ENCODE assay signal across 17 cellular contexts in the genomic region with DNA sequence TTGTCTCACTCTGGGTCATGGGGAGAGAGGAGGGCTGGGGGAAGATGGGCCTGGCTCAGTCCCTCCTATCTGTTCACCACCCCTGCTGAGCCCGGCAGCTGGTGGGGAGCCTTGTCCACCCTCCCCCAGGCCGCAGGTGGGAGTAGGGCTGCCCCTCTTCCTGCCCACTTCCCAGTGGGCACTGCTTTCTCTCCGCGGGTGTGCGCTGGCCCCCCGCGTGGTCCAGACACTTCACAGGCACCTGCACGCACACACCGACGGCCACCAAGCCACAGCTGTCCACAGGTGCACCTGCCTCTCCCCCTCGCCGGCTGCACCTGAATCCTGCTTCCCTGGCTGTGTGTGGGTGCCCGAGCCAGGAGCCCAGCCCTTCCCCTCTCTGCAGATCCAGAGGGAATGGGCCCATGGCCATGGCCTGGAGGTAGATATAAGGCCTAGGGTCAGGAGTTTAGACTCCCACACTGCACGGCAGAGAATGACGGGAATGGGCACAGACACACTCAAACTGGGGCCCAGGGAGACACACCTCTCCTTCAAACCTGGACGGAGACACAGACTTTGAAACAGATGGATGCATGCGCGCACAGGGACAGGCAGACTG. TPM values are rescaled to one million over a fixed set of nuclear protein-coding genes. Genes with fewer than 3 reads are reported as not detected.
DNase-seq lines count a peak whose midpoint lies in the region; ATAC-seq, FAIRE-seq and TF ChIP-seq lines count a peak whose summit lies in the region.
"Had no signal": no experiment of that assay in that cellular context is flagged by ENCODE, and none has a peak within 500 bp of the region (broad histone marks: within the 10 kb centered on the region; RNA-seq: fewer than 3 reads in every experiment).

No MANE protein-coding gene starts in this region.

- no peak overlapping the region for H3K4me3 Mint-ChIP-seq in neural progenitor cell
- H3K4me3 Mint-ChIP-seq in activated naive CD8-positive, alpha-beta T cell treated with anti-CD3 and anti-CD28 coated beads for 36 hours = no peak overlapping the region
- H3K4me3 Mint-ChIP-seq: natural killer cell treated with Interleukin-12 subunit alpha and Interleukin-12 subunit beta and Interleukin-15 and Interleukin-18, amount 100 ng/mL, for 72 hours had no signal

- intact Hi-C loops in PC-3 (cut with micrococcal nuclease) = no loop called here
- intact Hi-C loops in kidney (cut with DNase I) = loop anchor here (10.0 kb wide), 1 partner anchor 116 kb away; a partner anchor contains a TSS

- H3K4me1 ChIP-seq in BLaER1 treated with 17β-estradiol and CSF1 and Interleukin-3, amounts not matched to agents 10 nM and 100 nM = peaks cover 51 to 92% (median 74%) of the 10 kb centered on the region in 10 experiments
- H3K4me1 ChIP-seq in PC-3 (ENCODE audit: insufficient read depth, low read length) = peaks cover 27% of the 10 kb centered on the region
- H3K4me1 ChIP-seq in neural progenitor cell = peaks cover 6% of the 10 kb centered on the region
- H3K4me1 ChIP-seq in kidney (ENCODE audit: control insufficient read depth in 1 of 2, insufficient read depth in 1 of 2, low read depth in 1 of 2, low read length in 2 of 2) = peaks cover 0 to 34% of the 10 kb centered on the region in 2 donors

- H4K20me1 ChIP-seq in BLaER1 treated with 17β-estradiol and CSF1 and Interleukin-3, amounts not matched to agents 10 nM and 100 nM = peaks cover 0 to 24% (median 14%) of the 10 kb centered on the region in 11 experiments; a peak in 15 of 22 replicates
- H4K20me1 ChIP-seq in PC-3 (ENCODE audit: low read length) = no peaks in the 10 kb centered on the region
- H4K20me1 ChIP-seq in neural progenitor cell (ENCODE audit: low read depth) = peaks cover 5% of the 10 kb centered on the region

- H3K36me3 Mint-ChIP-seq in neural progenitor cell = no peaks in the 10 kb centered on the region
- no peaks in the 10 kb centered on the region for H3K36me3 Mint-ChIP-seq in activated naive CD8-positive, alpha-beta T cell treated with anti-CD3 and anti-CD28 coated beads for 36 hours
- H3K36me3 Mint-ChIP-seq: natural killer cell treated with Interleukin-12 subunit alpha and Interleukin-12 subunit beta and Interleukin-15 and Interleukin-18, amount 100 ng/mL, for 72 hours had no signal

- no peak overlapping the region for H3K27ac ChIP-seq in BLaER1 treated with 17β-estradiol and CSF1 and Interleukin-3, amounts not matched to agents 10 nM and 100 nM
- H3K27ac ChIP-seq in PC-3 (ENCODE audit: low read length) (no peak overlapping the region), neural progenitor cell (no peak overlapping the region), kidney (ENCODE audit: low read depth in 2 of 2, low read length in 2 of 2) (no peak overlapping the region)
- H3K27ac ChIP-seq: SK-N-MC had no signal

- no peak overlapping the region for H3K4me3 ChIP-seq in BLaER1 treated with 17β-estradiol and CSF1 and Interleukin-3, amounts not matched to agents 10 nM and 100 nM
- H3K4me3 ChIP-seq in PC-3 (ENCODE audit: low read length) = peak overlapping the region; percentile 87
- H3K4me3 ChIP-seq in neural progenitor cell = no peak overlapping the region
- H3K4me3 ChIP-seq in kidney (ENCODE audit: low read length in 2 of 2) = peak overlapping the region in 1 of 2 donors; percentile 82

- H3K27me3 ChIP-seq in BLaER1 treated with 17β-estradiol and CSF1 and Interleukin-3, amounts not matched to agents 10 nM and 100 nM = peaks cover 15 to 42% (median 37%) of the 10 kb centered on the region in 11 experiments; a peak in 20 of 22 replicates
- H3K27me3 ChIP-seq in PC-3 (ENCODE audit: low read length) (no peaks in the 10 kb centered on the region), neural progenitor cell (peaks cover 51% of the 10 kb centered on the region)
- H3K27me3 ChIP-seq: adrenal gland had no signal

- ATAC-seq in PC-3 = no peak
- ATAC-seq: natural killer cell treated with Interleukin-12 subunit alpha and Interleukin-12 subunit beta and Interleukin-15 and Interleukin-18, amount 100 ng/mL, for 72 hours had no signal

- H3K9ac ChIP-seq in BLaER1 treated with 17β-estradiol and CSF1 and Interleukin-3, amounts not matched to agents 10 nM and 100 nM = peak overlapping the region in 2 of 11 experiments; percentile 20 to 76; a peak in 1 of 22 replicates
- H3K9ac ChIP-seq in PC-3 (ENCODE audit: low read length) (no peak overlapping the region), neural progenitor cell (no peak overlapping the region), kidney (ENCODE audit: low read length in 2 of 2) (no peak overlapping the region)

- DNase-seq in PC-3 = no peak
- no peak for DNase-seq in neural progenitor cell (ENCODE audit: low spot score)
- no peak for DNase-seq in activated naive CD8-positive, alpha-beta T cell treated with anti-CD3 and anti-CD28 coated beads for 36 hours
- no peak for DNase-seq in central memory CD4-positive, alpha-beta T cell
- no peak for DNase-seq in kidney
- DNase-seq: activated B cell treated with CpG ODN at 0.5 μM for 24 hours; dermis blood vessel endothelial cell; H9; MV-4-11; NCI-H82; stimulated activated CD4-positive, alpha-beta T cell treated with anti-CD3 and anti-CD28 coated beads, Interleukin-15, amount 100 ng/mL, for 24 hours; stimulated activated CD8-positive, alpha-beta memory T cell treated with anti-CD3 and anti-CD28 coated beads, Interleukin-4, amount 100 ng/mL, for 48 hours had no signal

- H3K4me2 ChIP-seq in BLaER1 treated with 17β-estradiol and CSF1 and Interleukin-3, amounts not matched to agents 10 nM and 100 nM = peak overlapping the region in 10 of 11 experiments; percentile 96 to 98 (median 96); a peak in 16 of 22 replicates
- peak overlapping the region; percentile 99 for H3K4me2 ChIP-seq in PC-3 (ENCODE audit: low read length)
- no peak overlapping the region for H3K4me2 ChIP-seq in neural progenitor cell

- H3F3A ChIP-seq in PC-3 (ENCODE audit: low read length, unreplicated experiment) = no peaks in the 10 kb centered on the region
- peaks cover 13% of the 10 kb centered on the region for H3F3A ChIP-seq in neural progenitor cell (ENCODE audit: low read depth)

- TF ChIP-seq CTCF in PC-3 (conservative IDR thresholded peaks at IDR 0.05; ENCODE audit: low read depth, low read length) = no peak
- no peak for TF ChIP-seq CTCF in neural progenitor cell (IDR thresholded peaks at IDR 0.05)
- no peak for TF ChIP-seq CTCF in kidney (IDR thresholded peaks at IDR 0.05; ENCODE audit: borderline replicate concordance, extremely low read depth, insufficient read depth)

- H3K9me2 ChIP-seq in PC-3 (replicated peaks; ENCODE audit: low read length) = no peaks in the 10 kb centered on the region

- no peak for FAIRE-seq in kidney (lab: Jason Lieb, UNC)

- no peaks in the 10 kb centered on the region for H3K9me3 ChIP-seq in BLaER1 treated with 17β-estradiol and CSF1 and Interleukin-3, amounts not matched to agents 10 nM and 100 nM (replicated peaks in 1 of 11)
- no peaks in the 10 kb centered on the region for H3K9me3 ChIP-seq in PC-3 (ENCODE audit: low read length)
- no peaks in the 10 kb centered on the region for H3K9me3 ChIP-seq in neural progenitor cell (ENCODE audit: low read depth)
- no peaks in the 10 kb centered on the region for H3K9me3 ChIP-seq in kidney (ENCODE audit: control insufficient read depth in 1 of 2, low read length in 2 of 2)
- H3K9me3 ChIP-seq: adrenal gland had no signal

- H2AFZ ChIP-seq in PC-3 (ENCODE audit: low read length) = no peak overlapping the region
- H2AFZ ChIP-seq in neural progenitor cell (replicated peaks) = no peak overlapping the region

- no peaks in the 10 kb centered on the region for H3K9me3 Mint-ChIP-seq in neural progenitor cell
- H3K9me3 Mint-ChIP-seq in activated naive CD8-positive, alpha-beta T cell treated with anti-CD3 and anti-CD28 coated beads for 36 hours = no peaks in the 10 kb centered on the region
- H3K9me3 Mint-ChIP-seq: activated B cell treated with CpG ODN at 0.5 μM for 24 hours; H9; natural killer cell treated with Interleukin-12 subunit alpha and Interleukin-12 subunit beta and Interleukin-15 and Interleukin-18, amount 100 ng/mL, for 72 hours had no signal

- H3K36me3 ChIP-seq in BLaER1 treated with 17β-estradiol and CSF1 and Interleukin-3, amounts not matched to agents 10 nM and 100 nM = no peaks in the 10 kb centered on the region
- H3K36me3 ChIP-seq in PC-3 (ENCODE audit: low read depth, low read length) (no peaks in the 10 kb centered on the region), neural progenitor cell (no peaks in the 10 kb centered on the region), kidney (ENCODE audit: control insufficient read depth in 1 of 2, insufficient read depth in 2 of 2, low read length in 2 of 2) (no peaks in the 10 kb centered on the region)
- H3K36me3 ChIP-seq: adrenal gland had no signal

- POLR2A ChIA-PET in PC-3 (lab: Charles Lee; ENCODE audit: unreplicated experiment) = no interaction called here

- peak overlapping the region; percentile 42 for H3K27ac Mint-ChIP-seq in neural progenitor cell
- no peak overlapping the region for H3K27ac Mint-ChIP-seq in activated naive CD8-positive, alpha-beta T cell treated with anti-CD3 and anti-CD28 coated beads for 36 hours
- H3K27ac Mint-ChIP-seq: activated B cell treated with CpG ODN at 0.5 μM for 24 hours; B cell; H9; natural killer cell treated with Interleukin-12 subunit alpha and Interleukin-12 subunit beta and Interleukin-15 and Interleukin-18, amount 100 ng/mL, for 72 hours had no signal

- peaks cover 14% of the 10 kb centered on the region for H3K4me1 Mint-ChIP-seq in neural progenitor cell
- peaks cover 6% of the 10 kb centered on the region for H3K4me1 Mint-ChIP-seq in activated naive CD8-positive, alpha-beta T cell treated with anti-CD3 and anti-CD28 coated beads for 36 hours

- no TSS peak for BruUV-seq in PC-3 (replicated peaks; lab: Mats Ljungman, UMichigan)

- H3K27me3 Mint-ChIP-seq in neural progenitor cell (ENCODE audit: insufficient read depth, low read depth) = peaks cover 11% of the 10 kb centered on the region
- H3K27me3 Mint-ChIP-seq in activated naive CD8-positive, alpha-beta T cell treated with anti-CD3 and anti-CD28 coated beads for 36 hours = peaks cover 7% of the 10 kb centered on the region
- H3K27me3 Mint-ChIP-seq: natural killer cell treated with Interleukin-12 subunit alpha and Interleukin-12 subunit beta and Interleukin-15 and Interleukin-18, amount 100 ng/mL, for 72 hours had no signal

- H3K79me2 ChIP-seq in PC-3 (ENCODE audit: low read length) (peaks cover 36% of the 10 kb centered on the region), neural progenitor cell (ENCODE audit: low read depth) (no peaks in the 10 kb centered on the region)

- CTCF ChIA-PET in PC-3 (lab: Charles Lee) = no interaction called here

RNA-seq across cellular contexts. Expression of a gene that starts 2.0 kb away (rescaled TPM):
- total RNA-seq in PC-3 (2014; rRNA removed) = 145 and 160 TPM in 2 replicates
- total RNA-seq in neural progenitor cell (ENCODE audit: low replicate concordance) = 3.0 and 9.1 TPM in 2 replicates
- 1 to 10 TPM; 2.4 to 3.7 TPM for total RNA-seq in activated naive CD8-positive, alpha-beta T cell treated with anti-CD3 and anti-CD28 coated beads for 36 hours
- 238 TPM for total RNA-seq in kidney
- polyA plus RNA-seq in kidney (ENCODE audit: insufficient read depth, low read depth, low replicate concordance) = 405 TPM

RNA-seq across cellular contexts. Expression of a gene that starts 9.1 kb away (rescaled TPM):
- total RNA-seq in PC-3 (2014; rRNA removed) = 3.8 and 5.6 TPM in 2 replicates
- 0.99 TPM in 1 of 2 replicates, not detected in the other for total RNA-seq in neural progenitor cell (ENCODE audit: low replicate concordance)
- 10 to 100 TPM; 29.1 to 34.2 TPM for total RNA-seq in activated naive CD8-positive, alpha-beta T cell treated with anti-CD3 and anti-CD28 coated beads for 36 hours
- total RNA-seq in kidney = not detected
- not detected for polyA plus RNA-seq in kidney (ENCODE audit: insufficient read depth, low read depth, low replicate concordance)

RNA-seq across cellular contexts. Expression of a gene that starts 18.9 kb away (rescaled TPM):
- total RNA-seq in PC-3 (2014; rRNA removed) = 87.1 and 90.1 TPM in 2 replicates
- total RNA-seq in neural progenitor cell (ENCODE audit: low replicate concordance) = 26.3 and 43.6 TPM in 2 replicates
- total RNA-seq in activated naive CD8-positive, alpha-beta T cell treated with anti-CD3 and anti-CD28 coated beads for 36 hours = 10 to 100 TPM; 30.6 to 32.0 TPM
- total RNA-seq in kidney = 15.3 TPM
- polyA plus RNA-seq in kidney (ENCODE audit: insufficient read depth, low read depth, low replicate concordance) = 36.0 TPM

RNA-seq across cellular contexts. Expression of a gene that starts 19.1 kb away (rescaled TPM):
- total RNA-seq in PC-3 (2014; rRNA removed) (59.3 and 64.4 TPM in 2 replicates), neural progenitor cell (ENCODE audit: low replicate concordance) (55.1 and 63.4 TPM in 2 replicates), kidney (151 TPM)
- 10 to 100 TPM; 52.3 to 57.5 TPM for total RNA-seq in activated naive CD8-positive, alpha-beta T cell treated with anti-CD3 and anti-CD28 coated beads for 36 hours
- polyA plus RNA-seq in kidney (ENCODE audit: insufficient read depth, low read depth, low replicate concordance) = 40.0 TPM

RNA-seq across cellular contexts. Expression of a gene that starts 19.1 kb away (rescaled TPM):
- total RNA-seq in PC-3 (2014; rRNA removed) (44.4 and 60.1 TPM in 2 replicates), neural progenitor cell (ENCODE audit: low replicate concordance) (12.7 and 31.2 TPM in 2 replicates), kidney (34.9 TPM)
- 10 to 100 TPM; 98.3 to 99.8 TPM for total RNA-seq in activated naive CD8-positive, alpha-beta T cell treated with anti-CD3 and anti-CD28 coated beads for 36 hours
- 14.3 TPM for polyA plus RNA-seq in kidney (ENCODE audit: insufficient read depth, low read depth, low replicate concordance)

Comparison
In these comparisons a context has a peak if more than half of its experiments do, and no peak if none do; other contexts are left out.
1. RNA of a gene that starts 2.0 kb away (total RNA-seq): 238 TPM in kidney (single experiment) and 145 to 160 TPM in PC-3; 2.4 to 3.7 TPM in activated naive CD8-positive, alpha-beta T cell treated with anti-CD3 and anti-CD28 coated beads for 36 hours and 3.0 to 9.1 TPM in neural progenitor cell; every median in the first group is over 10 times any median in the second.